Comparison of ENCODE assay signal across 8 cellular contexts in genomic region chr2:84946204-84947009, GRCh38. TPM values are rescaled to one million over a fixed set of nuclear protein-coding genes. Genes with fewer than 3 reads are reported as not detected.
DNase-seq lines count a peak whose midpoint lies in the region; ATAC-seq, FAIRE-seq and TF ChIP-seq lines count a peak whose summit lies in the region.

No MANE protein-coding gene starts in this region.

- H3K79me2 ChIP-seq in OCI-LY7 (ENCODE audit: insufficient read depth, low read depth, low read length), result no peaks in the 10 kb centered on the region
- H3K79me2 ChIP-seq in keratinocyte (ENCODE audit: control insufficient read depth, insufficient read depth, low read length), result no peaks in the 10 kb centered on the region

- H3K4me3 ChIP-seq in OCI-LY7 (ENCODE audit: low read depth, low read length, poor library complexity, severe bottlenecking), result peak overlapping the region; percentile 42
- peak overlapping the region; percentile 9 to 62 (median 55) for H3K4me3 ChIP-seq in keratinocyte (ENCODE audit: control insufficient read depth in 2 of 3, extremely low read depth in 1 of 3, insufficient read depth in 2 of 3, low read depth in 1 of 3, low read length in 3 of 3)

- H3K9me3 ChIP-seq in OCI-LY7 (ENCODE audit: low read length) (no peaks in the 10 kb centered on the region), keratinocyte (ENCODE audit: control insufficient read depth, low read depth, low read length) (no peaks in the 10 kb centered on the region)

- H3K4me1 ChIP-seq in OCI-LY7 (ENCODE audit: insufficient read depth, low read length, poor library complexity, severe bottlenecking), result peaks cover 41% of the 10 kb centered on the region
- H3K4me1 ChIP-seq in keratinocyte (ENCODE audit: control insufficient read depth, extremely low read depth, insufficient read depth, low read length), result peaks cover 27% of the 10 kb centered on the region

- peak overlapping the region; percentile 85 for H3K9ac ChIP-seq in keratinocyte (ENCODE audit: control insufficient read depth, extremely low read depth, insufficient read depth, low read length)

- POLR2A ChIA-PET in OCI-LY7 (lab: Charles Lee), result interaction anchor here (0.6 to 10.8 kb wide), 18 partner anchors 8 to 473 kb away, joined by 3 to 107 read pairs (median 4); partner anchors contain the start of gene KCMF1

- CTCF ChIA-PET in OCI-LY7 (lab: Charles Lee; ENCODE audit: unreplicated experiment), result interaction anchor here (1.1 to 2.5 kb wide), 3 partner anchors 20 to 25 kb away, joined by 3 to 30 read pairs (median 6); partner anchors contain the start of gene KCMF1

- DNase-seq in OCI-LY7 (ENCODE audit: low spot score) (peak; percentile 70), keratinocyte (ENCODE audit: low read depth, low spot score) (peak; percentile 93), D341Med (ENCODE audit: low spot score) (no peak), cerebellar nuclear complex (lab: John Stamatoyannopoulos, UW) (no peak)
- DNase-seq in activated T-cell treated with anti-CD3 and anti-CD28 coated beads, Interleukin-2, amount 50 U/mL, for 1 hour, result peak; percentile 60
- peak; percentile 38 for DNase-seq in stimulated activated CD8-positive, alpha-beta memory T cell treated with anti-CD3 and anti-CD28 coated beads, Interleukin-7, amount 100 ng/mL, for 24 hours (ENCODE audit: low read depth)

- H3K27me3 ChIP-seq in keratinocyte (ENCODE audit: control insufficient read depth, extremely low read depth, insufficient read depth, low read length), result no peaks in the 10 kb centered on the region

- H2AFZ ChIP-seq in OCI-LY7 (ENCODE audit: low read length) (peak overlapping the region; percentile 81), keratinocyte (ENCODE audit: control insufficient read depth, low read length) (peak overlapping the region; percentile 74)

- TF ChIP-seq CTCF in OCI-LY7 (conservative IDR thresholded peaks at IDR 0.05; ENCODE audit: low read length) (peak; percentile 54), keratinocyte (optimal IDR thresholded peaks at IDR 0.05 in 1 of 3, IDR thresholded peaks at IDR 0.05 in 1 of 3, conservative IDR thresholded peaks at IDR 0.05 in 1 of 3; ENCODE audit: extremely low read depth in 1 of 3, insufficient read depth in 2 of 3, low read length in 3 of 3) (peak in 1 of 3 experiments; percentile 10)

- no peaks in the 10 kb centered on the region for H3K9me2 ChIP-seq in OCI-LY7 (ENCODE audit: insufficient read depth, low read length)

- BruUV-seq in OCI-LY7 (replicated peaks; lab: Mats Ljungman, UMichigan), result no TSS peak

- peak overlapping the region; percentile 67 for H3K4me2 ChIP-seq in OCI-LY7 (ENCODE audit: low read length)
- peak overlapping the region; percentile 91 for H3K4me2 ChIP-seq in keratinocyte (ENCODE audit: control insufficient read depth, extremely low read depth, insufficient read depth, low read depth, low read length)

- H3K36me3 ChIP-seq in OCI-LY7 (ENCODE audit: insufficient read depth, low read length) (0 out of 2 replicates have a peak, but pooled peaks cover 4% of the 10 kb centered on the region), keratinocyte (ENCODE audit: control insufficient read depth in 2 of 2, extremely low read depth in 1 of 2, insufficient read depth in 2 of 2, low read length in 2 of 2) (no peaks in the 10 kb centered on the region)

- H3K9me1 ChIP-seq in keratinocyte (ENCODE audit: control insufficient read depth, extremely low read depth, insufficient read depth, low read length), result no peaks in the 10 kb centered on the region

- intact Hi-C loops in OCI-LY7 (cut with micrococcal nuclease; ENCODE audit: unreplicated experiment), result loop anchor here (1.0 kb wide), 2 partner anchors 20 to 23 kb away; no protein-coding TSS in a partner anchor

- FAIRE-seq in keratinocyte (lab: Jason Lieb, UNC), result peak; percentile 93

- peak; percentile 56 for ATAC-seq in GM18858 (IDR thresholded peaks at IDR 0.05; ENCODE audit: unreplicated experiment)
- peak; percentile 72 for ATAC-seq in HG02938 (IDR thresholded peaks at IDR 0.05; ENCODE audit: unreplicated experiment)

- dilution Hi-C loops in keratinocyte (cut with MboI; ENCODE audit: extremely low pct_ligation_motif_present, low sequenced_read_pairs), result no loop called here

- no peaks in the 10 kb centered on the region for H4K20me1 ChIP-seq in OCI-LY7 (ENCODE audit: insufficient read depth, low read length)
- no peaks in the 10 kb centered on the region for H4K20me1 ChIP-seq in keratinocyte (ENCODE audit: control insufficient read depth, extremely low read depth, insufficient read depth, low read length)

- H3K27ac ChIP-seq in OCI-LY7 (ENCODE audit: low read depth, low read length, poor library complexity, severe bottlenecking), result peak overlapping the region; percentile 75
- peak overlapping the region; percentile 99 for H3K27ac ChIP-seq in keratinocyte (ENCODE audit: control insufficient read depth, insufficient read depth, low read length)

RNA-seq across cellular contexts. Expression of gene KCMF1, which starts 24.6 kb away (rescaled TPM):
- total RNA-seq in OCI-LY7 (2014; rRNA removed; shearing (Covaris generic)), result 42.2 and 63.0 TPM in 2 replicates
- total RNA-seq in OCI-LY7 (2022), result 95.1 and 108 TPM in 2 replicates
- polyA plus RNA-seq in keratinocyte, result 75.9 to 111 TPM (median 95.1 TPM) in 3 replicates
- polyA plus RNA-seq in keratinocyte (2011; ENCODE audit: low read depth), result 45.0 TPM
- 70.6 and 146 TPM in 2 replicates for polyA plus RNA-seq in keratinocyte (2011; cell fraction: cytosol; rRNA removed)
- polyA plus RNA-seq in keratinocyte (2011; cell fraction: nucleus; rRNA removed), result 45.6 and 50.4 TPM in 2 replicates
- 60.5 and 86.0 TPM in 2 replicates for polyA plus RNA-seq in keratinocyte (2012; ENCODE audit: low replicate concordance)
- polyA minus RNA-seq in keratinocyte, result 37.2 to 92.6 TPM (median 66.0 TPM) in 3 replicates
- 33.4 TPM for polyA minus RNA-seq in keratinocyte (2011; cell fraction: cytosol; rRNA and poly(A)+ RNA removed)
- 11.4 and 38.1 TPM in 2 replicates for polyA minus RNA-seq in keratinocyte (2011; cell fraction: nucleus; rRNA and poly(A)+ RNA removed)

RNA-seq across cellular contexts. Expression of gene TMSB10, which starts 41.0 kb away (rescaled TPM):
- 1,901 and 3,039 TPM in 2 replicates for total RNA-seq in OCI-LY7 (2014; rRNA removed; shearing (Covaris generic))
- 869 and 903 TPM in 2 replicates for total RNA-seq in OCI-LY7 (2022)
- polyA plus RNA-seq in keratinocyte, result 1,787 to 7,245 TPM (median 3,595 TPM) in 3 replicates
- 8,538 TPM for polyA plus RNA-seq in keratinocyte (2011; ENCODE audit: low read depth)
- polyA plus RNA-seq in keratinocyte (2011; cell fraction: cytosol; rRNA removed), result 6,963 and 8,951 TPM in 2 replicates
- 1,538 and 1,768 TPM in 2 replicates for polyA plus RNA-seq in keratinocyte (2011; cell fraction: nucleus; rRNA removed)
- polyA plus RNA-seq in keratinocyte (2012; ENCODE audit: low replicate concordance), result 4,557 and 7,467 TPM in 2 replicates
- 679 to 919 TPM (median 685 TPM) in 3 replicates for polyA minus RNA-seq in keratinocyte
- polyA minus RNA-seq in keratinocyte (2011; cell fraction: cytosol; rRNA and poly(A)+ RNA removed), result 925 TPM
- polyA minus RNA-seq in keratinocyte (2011; cell fraction: nucleus; rRNA and poly(A)+ RNA removed), result 83.9 and 127 TPM in 2 replicates

Comparison
In these comparisons a context has a peak if more than half of its experiments do, and no peak if none do; other contexts are left out.
1. DNase-seq: peak in OCI-LY7 (single experiment), activated T-cell treated with anti-CD3 and anti-CD28 coated beads, Interleukin-2, amount 50 U/mL, for 1 hour (single experiment), keratinocyte (single experiment) and stimulated activated CD8-positive, alpha-beta memory T cell treated with anti-CD3 and anti-CD28 coated beads, Interleukin-7, amount 100 ng/mL, for 24 hours (single experiment); none in D341Med (single experiment) and cerebellar nuclear complex (0 of 2).